ENCODE assay signal across 17 cellular contexts in genomic region chr1:110240476-110241210, GRCh38. TPM values are rescaled to one million over a fixed set of nuclear protein-coding genes. Genes with fewer than 3 reads are reported as not detected.
DNase-seq lines count a peak whose midpoint lies in the region; ATAC-seq and TF ChIP-seq lines count a peak whose summit lies in the region.
"Had no signal": no experiment of that assay in that cellular context is flagged by ENCODE, and none has a peak within 500 bp of the region (broad histone marks: within the 10 kb centered on the region; RNA-seq: fewer than 3 reads in every experiment).

No MANE protein-coding gene starts in this region.

- no peaks in the 10 kb centered on the region for H3K9me3 Mint-ChIP-seq in type B pancreatic cell
- H3K9me3 Mint-ChIP-seq in immature natural killer cell: no peaks in the 10 kb centered on the region
- H3K9me3 Mint-ChIP-seq: mesothelial cell of epicardium had no signal

- TF ChIP-seq CTCF in type B pancreatic cell (conservative IDR thresholded peaks at IDR 0.05): no peak

- DNase-seq in DMS53 treated with DMSO at 0.1 percent for 48 hours (lab: John Stamatoyannopoulos, UW; ENCODE audit: unreplicated experiment) (peak; percentile 66), NCI-H345 (lab: John Stamatoyannopoulos, UW) (peak; percentile 64), left colon (no peak), type B pancreatic cell (ENCODE audit: extremely low spot score, unreplicated experiment) (no peak), T-helper 9 cell (no peak), immature natural killer cell (no peak)
- DNase-seq: activated CD4-positive, alpha-beta T cell treated with anti-CD3 and anti-CD28 coated beads for 4 hours; activated T-cell treated with anti-CD3 and anti-CD28 coated beads, Interleukin-2, amount 50 U/mL, for 1 hour; adrenal gland; GDM1; NCI-H226 had no signal

- H3K27ac Mint-ChIP-seq in type B pancreatic cell: no peak overlapping the region
- H3K27ac Mint-ChIP-seq in immature natural killer cell: no peak overlapping the region
- H3K27ac Mint-ChIP-seq: B cell, mesothelial cell of epicardium had no signal

- intact Hi-C loops in left colon (cut with DNase I, micrococcal nuclease): no loop called here

- H3K27ac ChIP-seq in BLaER1: peak overlapping the region; percentile 79
- H3K27ac ChIP-seq: Peyer's patch, thoracic aorta had no signal

- H3K27me3 Mint-ChIP-seq in type B pancreatic cell: peaks cover 47% of the 10 kb centered on the region
- H3K27me3 Mint-ChIP-seq in immature natural killer cell (ENCODE audit: low read depth in 3 of 3): peaks cover 0 to 5% (median 2%) of the 10 kb centered on the region in 3 donors
- H3K27me3 Mint-ChIP-seq: B cell had no signal

- no peaks in the 10 kb centered on the region for H3K36me3 Mint-ChIP-seq in type B pancreatic cell
- peaks cover 0 to 4% (median 0%) of the 10 kb centered on the region in 3 donors for H3K36me3 Mint-ChIP-seq in immature natural killer cell
- H3K36me3 Mint-ChIP-seq: mesothelial cell of epicardium had no signal

- H4K20me1 ChIP-seq in BLaER1: no peaks in the 10 kb centered on the region

- no peaks in the 10 kb centered on the region for H3K27me3 ChIP-seq in BLaER1
- H3K27me3 ChIP-seq: adrenal gland, Peyer's patch had no signal

- H3K9ac ChIP-seq in BLaER1: peak overlapping the region; percentile 61; the same call in 1 of the 2 replicates

- no peaks in the 10 kb centered on the region for H3K36me3 ChIP-seq in BLaER1
- H3K36me3 ChIP-seq: adrenal gland, Peyer's patch, thoracic aorta had no signal

- H3K4me2 ChIP-seq in BLaER1: peak overlapping the region; percentile 90

- ATAC-seq in left colon (peak; percentile 45), HG02938 (IDR thresholded peaks at IDR 0.05; ENCODE audit: unreplicated experiment) (no peak)

- H3K4me1 Mint-ChIP-seq in type B pancreatic cell (ENCODE audit: unreplicated experiment) (peaks cover 16% of the 10 kb centered on the region), immature natural killer cell (no peaks in the 10 kb centered on the region)

- H3K4me3 ChIP-seq in BLaER1: 0 out of 2 replicates have a peak overlapping the region, but pooled peaks have one; percentile 0
- H3K4me3 ChIP-seq: adrenal gland, Peyer's patch, thoracic aorta had no signal

- H3K9me3 ChIP-seq in BLaER1: no peaks in the 10 kb centered on the region
- H3K9me3 ChIP-seq: adrenal gland, Peyer's patch, thoracic aorta had no signal

- peaks cover 99% of the 10 kb centered on the region for H3K4me1 ChIP-seq in BLaER1

- H3K4me3 Mint-ChIP-seq in type B pancreatic cell (no peak overlapping the region), immature natural killer cell (no peak overlapping the region)
- H3K4me3 Mint-ChIP-seq: B cell, mesothelial cell of epicardium had no signal

RNA-seq across cellular contexts. Expression of gene KCNC4, which starts 30.5 kb away (rescaled TPM):
- total RNA-seq in left colon (1 to 10 TPM; 7.0 to 8.1 TPM), type B pancreatic cell (ENCODE audit: low replicate concordance) (3.4 and 4.8 TPM in 2 replicates)
- under 1 TPM; 0.18 to 0.48 (median 0.47) TPM for polyA plus RNA-seq in immature natural killer cell

Comparison
In these comparisons a context has a peak if more than half of its experiments do, and no peak if none do; other contexts are left out.
1. DNase-seq: peak in DMS53 treated with DMSO at 0.1 percent for 48 hours (single experiment) and NCI-H345 (single experiment); none in left colon (0 of 2), type B pancreatic cell (single experiment), T-helper 9 cell (single experiment) and immature natural killer cell (0 of 3).